Comparison of ENCODE assay signal across 1 cellular context in the genomic region with DNA sequence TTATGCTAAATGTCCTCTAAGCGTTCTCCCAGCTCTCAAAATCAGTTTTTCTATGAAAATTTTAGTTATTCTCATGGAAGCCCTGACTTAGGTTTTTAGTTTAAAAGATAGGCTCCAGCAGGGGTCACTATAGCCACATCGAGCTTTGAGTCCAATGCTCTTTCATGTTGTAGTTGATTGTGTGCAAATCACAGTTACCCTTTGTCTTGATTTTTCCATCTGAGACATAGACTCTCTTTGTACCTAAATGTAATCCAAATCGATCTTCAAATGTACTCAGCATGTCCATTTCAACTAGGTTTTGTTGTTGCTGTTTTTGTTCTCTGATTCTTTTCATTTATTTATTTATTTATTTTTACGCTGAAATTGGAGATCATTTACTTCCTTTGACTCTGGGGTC.
TF ChIP-seq lines count a peak whose summit lies in the region.

No MANE protein-coding gene starts in this region.

TF ChIP-seq in H1, 55 proteins besides CTCF, POLR2A, EP300 and RAD21 (continued from another document):
- TF ChIP-seq, protein P1, sequence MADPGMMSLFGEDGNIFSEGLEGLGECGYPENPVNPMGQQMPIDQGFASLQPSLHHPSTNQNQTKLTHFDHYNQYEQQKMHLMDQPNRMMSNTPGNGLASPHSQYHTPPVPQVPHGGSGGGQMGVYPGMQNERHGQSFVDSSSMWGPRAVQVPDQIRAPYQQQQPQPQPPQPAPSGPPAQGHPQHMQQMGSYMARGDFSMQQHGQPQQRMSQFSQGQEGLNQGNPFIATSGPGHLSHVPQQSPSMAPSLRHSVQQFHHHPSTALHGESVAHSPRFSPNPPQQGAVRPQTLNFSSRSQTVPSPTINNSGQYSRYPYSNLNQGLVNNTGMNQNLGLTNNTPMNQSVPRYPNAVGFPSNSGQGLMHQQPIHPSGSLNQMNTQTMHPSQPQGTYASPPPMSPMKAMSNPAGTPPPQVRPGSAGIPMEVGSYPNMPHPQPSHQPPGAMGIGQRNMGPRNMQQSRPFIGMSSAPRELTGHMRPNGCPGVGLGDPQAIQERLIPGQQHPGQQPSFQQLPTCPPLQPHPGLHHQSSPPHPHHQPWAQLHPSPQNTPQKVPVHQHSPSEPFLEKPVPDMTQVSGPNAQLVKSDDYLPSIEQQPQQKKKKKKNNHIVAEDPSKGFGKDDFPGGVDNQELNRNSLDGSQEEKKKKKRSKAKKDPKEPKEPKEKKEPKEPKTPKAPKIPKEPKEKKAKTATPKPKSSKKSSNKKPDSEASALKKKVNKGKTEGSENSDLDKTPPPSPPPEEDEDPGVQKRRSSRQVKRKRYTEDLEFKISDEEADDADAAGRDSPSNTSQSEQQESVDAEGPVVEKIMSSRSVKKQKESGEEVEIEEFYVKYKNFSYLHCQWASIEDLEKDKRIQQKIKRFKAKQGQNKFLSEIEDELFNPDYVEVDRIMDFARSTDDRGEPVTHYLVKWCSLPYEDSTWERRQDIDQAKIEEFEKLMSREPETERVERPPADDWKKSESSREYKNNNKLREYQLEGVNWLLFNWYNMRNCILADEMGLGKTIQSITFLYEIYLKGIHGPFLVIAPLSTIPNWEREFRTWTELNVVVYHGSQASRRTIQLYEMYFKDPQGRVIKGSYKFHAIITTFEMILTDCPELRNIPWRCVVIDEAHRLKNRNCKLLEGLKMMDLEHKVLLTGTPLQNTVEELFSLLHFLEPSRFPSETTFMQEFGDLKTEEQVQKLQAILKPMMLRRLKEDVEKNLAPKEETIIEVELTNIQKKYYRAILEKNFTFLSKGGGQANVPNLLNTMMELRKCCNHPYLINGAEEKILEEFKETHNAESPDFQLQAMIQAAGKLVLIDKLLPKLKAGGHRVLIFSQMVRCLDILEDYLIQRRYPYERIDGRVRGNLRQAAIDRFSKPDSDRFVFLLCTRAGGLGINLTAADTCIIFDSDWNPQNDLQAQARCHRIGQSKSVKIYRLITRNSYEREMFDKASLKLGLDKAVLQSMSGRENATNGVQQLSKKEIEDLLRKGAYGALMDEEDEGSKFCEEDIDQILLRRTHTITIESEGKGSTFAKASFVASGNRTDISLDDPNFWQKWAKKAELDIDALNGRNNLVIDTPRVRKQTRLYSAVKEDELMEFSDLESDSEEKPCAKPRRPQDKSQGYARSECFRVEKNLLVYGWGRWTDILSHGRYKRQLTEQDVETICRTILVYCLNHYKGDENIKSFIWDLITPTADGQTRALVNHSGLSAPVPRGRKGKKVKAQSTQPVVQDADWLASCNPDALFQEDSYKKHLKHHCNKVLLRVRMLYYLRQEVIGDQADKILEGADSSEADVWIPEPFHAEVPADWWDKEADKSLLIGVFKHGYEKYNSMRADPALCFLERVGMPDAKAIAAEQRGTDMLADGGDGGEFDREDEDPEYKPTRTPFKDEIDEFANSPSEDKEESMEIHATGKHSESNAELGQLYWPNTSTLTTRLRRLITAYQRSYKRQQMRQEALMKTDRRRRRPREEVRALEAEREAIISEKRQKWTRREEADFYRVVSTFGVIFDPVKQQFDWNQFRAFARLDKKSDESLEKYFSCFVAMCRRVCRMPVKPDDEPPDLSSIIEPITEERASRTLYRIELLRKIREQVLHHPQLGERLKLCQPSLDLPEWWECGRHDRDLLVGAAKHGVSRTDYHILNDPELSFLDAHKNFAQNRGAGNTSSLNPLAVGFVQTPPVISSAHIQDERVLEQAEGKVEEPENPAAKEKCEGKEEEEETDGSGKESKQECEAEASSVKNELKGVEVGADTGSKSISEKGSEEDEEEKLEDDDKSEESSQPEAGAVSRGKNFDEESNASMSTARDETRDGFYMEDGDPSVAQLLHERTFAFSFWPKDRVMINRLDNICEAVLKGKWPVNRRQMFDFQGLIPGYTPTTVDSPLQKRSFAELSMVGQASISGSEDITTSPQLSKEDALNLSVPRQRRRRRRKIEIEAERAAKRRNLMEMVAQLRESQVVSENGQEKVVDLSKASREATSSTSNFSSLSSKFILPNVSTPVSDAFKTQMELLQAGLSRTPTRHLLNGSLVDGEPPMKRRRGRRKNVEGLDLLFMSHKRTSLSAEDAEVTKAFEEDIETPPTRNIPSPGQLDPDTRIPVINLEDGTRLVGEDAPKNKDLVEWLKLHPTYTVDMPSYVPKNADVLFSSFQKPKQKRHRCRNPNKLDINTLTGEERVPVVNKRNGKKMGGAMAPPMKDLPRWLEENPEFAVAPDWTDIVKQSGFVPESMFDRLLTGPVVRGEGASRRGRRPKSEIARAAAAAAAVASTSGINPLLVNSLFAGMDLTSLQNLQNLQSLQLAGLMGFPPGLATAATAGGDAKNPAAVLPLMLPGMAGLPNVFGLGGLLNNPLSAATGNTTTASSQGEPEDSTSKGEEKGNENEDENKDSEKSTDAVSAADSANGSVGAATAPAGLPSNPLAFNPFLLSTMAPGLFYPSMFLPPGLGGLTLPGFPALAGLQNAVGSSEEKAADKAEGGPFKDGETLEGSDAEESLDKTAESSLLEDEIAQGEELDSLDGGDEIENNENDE (IDR thresholded peaks at IDR 0.05; ENCODE audit: insufficient replicate concordance, low read length) = no peak
- TF ChIP-seq CREB1 (IDR thresholded peaks at IDR 0.05) (no peak), CTBP2 (IDR thresholded peaks at IDR 0.05; ENCODE audit: borderline replicate concordance, insufficient read depth, insufficient read length, low read length) (no peak), MAFK (IDR thresholded peaks at IDR 0.05; ENCODE audit: low read depth, low read length) (no peak), TAF7 (optimal IDR thresholded peaks at IDR 0.05; ENCODE audit: borderline replicate concordance, low read depth, low read length) (no peak), POU5F1 (IDR thresholded peaks at IDR 0.05; ENCODE audit: low read depth, low read length) (no peak), PHF8 (conservative IDR thresholded peaks at IDR 0.05; ENCODE audit: low read depth, low read length) (no peak)
- TF ChIP-seq, protein P2, sequence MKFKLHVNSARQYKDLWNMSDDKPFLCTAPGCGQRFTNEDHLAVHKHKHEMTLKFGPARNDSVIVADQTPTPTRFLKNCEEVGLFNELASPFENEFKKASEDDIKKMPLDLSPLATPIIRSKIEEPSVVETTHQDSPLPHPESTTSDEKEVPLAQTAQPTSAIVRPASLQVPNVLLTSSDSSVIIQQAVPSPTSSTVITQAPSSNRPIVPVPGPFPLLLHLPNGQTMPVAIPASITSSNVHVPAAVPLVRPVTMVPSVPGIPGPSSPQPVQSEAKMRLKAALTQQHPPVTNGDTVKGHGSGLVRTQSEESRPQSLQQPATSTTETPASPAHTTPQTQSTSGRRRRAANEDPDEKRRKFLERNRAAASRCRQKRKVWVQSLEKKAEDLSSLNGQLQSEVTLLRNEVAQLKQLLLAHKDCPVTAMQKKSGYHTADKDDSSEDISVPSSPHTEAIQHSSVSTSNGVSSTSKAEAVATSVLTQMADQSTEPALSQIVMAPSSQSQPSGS (IDR thresholded peaks at IDR 0.05; ENCODE audit: low read length) = no peak
